ENCODE assay signal across 8 cellular contexts in genomic region chr1:45750298-45751038, GRCh38.
DNase-seq lines count a peak whose midpoint lies in the region; ATAC-seq and TF ChIP-seq lines count a peak whose summit lies in the region.

IPP (minus strand) TSS chr1:45750653; CDS start chr1:45746411, 4,242 bp downstream.

- H3K4me3 ChIP-seq in AG10803 (ENCODE audit: low read length), result peak within 1 kb of the TSS; percentile 88

- DNase-seq in AG10803 (ENCODE audit: low read depth) (peak; percentile 97), NCI-H345 treated with DMSO at 0.1 percent for 48 hours (lab: John Stamatoyannopoulos, UW; ENCODE audit: unreplicated experiment) (peak; percentile 77), iris pigment epithelial cell (ENCODE audit: low read depth) (peak; percentile 97)
- peak; percentile 84 to 89 (median 86) for DNase-seq in activated CD4-positive, CD25-positive, alpha-beta regulatory T cell (lab: John Stamatoyannopoulos, UW)
- peak; percentile 88 for DNase-seq in central memory CD4-positive, alpha-beta T cell
- peak; percentile 91 for DNase-seq in stimulated activated CD4-positive, alpha-beta T cell treated with anti-CD3 and anti-CD28 coated beads, Interleukin-12 subunit alpha, Interleukin-12 subunit beta, amount 100 ng/mL, for 4 hours

- peak; percentile 28 for TF ChIP-seq CTCF in AG10803 (conservative IDR thresholded peaks at IDR 0.05; ENCODE audit: low read length)

- peak; percentile 92 for ATAC-seq in GM19023 (IDR thresholded peaks at IDR 0.05; ENCODE audit: unreplicated experiment)
- ATAC-seq in HG03280 (IDR thresholded peaks at IDR 0.05; ENCODE audit: unreplicated experiment), result peak; percentile 93

Comparison
In these comparisons a context has a peak if more than half of its experiments do, and no peak if none do; other contexts are left out.
1. Peak in every context shown above with its lines: DNase-seq, ATAC-seq and H3K4me3 ChIP-seq.